ENCODE assay signal across 18 cellular contexts in the genomic region with DNA sequence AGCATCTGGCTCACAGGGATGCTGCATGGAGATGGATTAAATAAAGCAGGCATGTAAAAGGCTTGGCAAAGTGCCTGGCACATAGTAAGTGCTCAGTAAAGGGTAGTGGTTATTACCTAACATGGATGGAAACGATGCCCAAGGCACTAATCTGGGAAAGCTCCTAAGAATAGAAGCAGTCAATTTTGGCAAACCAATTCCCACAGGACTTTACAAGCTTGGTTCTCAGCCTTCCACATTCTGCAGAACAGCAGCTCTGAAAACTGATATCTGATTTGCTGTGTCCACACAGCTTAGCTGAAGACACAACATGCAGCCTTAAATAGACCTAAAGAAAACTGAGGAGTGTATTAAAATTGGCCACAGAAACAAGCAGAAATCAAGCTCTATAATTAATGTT.
"Had no signal": no experiment of that assay in that cellular context is flagged by ENCODE, and none has a peak within 500 bp of the region (broad histone marks: within the 10 kb centered on the region; RNA-seq: fewer than 3 reads in every experiment).

No MANE protein-coding gene starts in this region.

- DNase-seq: effector CD8-positive, alpha-beta T cell; heart left ventricle; hippocampal formation; mesendoderm; naive thymus-derived CD8-positive, alpha-beta T cell; posterior cingulate gyrus; sigmoid colon; small intestine; stimulated activated CD4-positive, alpha-beta T cell treated with anti-CD3 and anti-CD28 coated beads, Interleukin-12 subunit alpha, Interleukin-12 subunit beta, amount 100 ng/mL, for 4 hours; stimulated activated naive CD4-positive, alpha-beta T cell treated with Interleukin-2 at 50 U/mL for 16 hours; thyroid gland; upper lobe of left lung; uterus had no signal

- H3K4me3 ChIP-seq: coronary artery, dorsolateral prefrontal cortex, heart left ventricle, right atrium auricular region, sigmoid colon, suprapubic skin, thyroid gland, upper lobe of left lung, uterus had no signal

- H3K27ac ChIP-seq: coronary artery, heart left ventricle, neutrophil, right atrium auricular region, sigmoid colon, suprapubic skin, thyroid gland, upper lobe of left lung, uterus had no signal

- H3K36me3 ChIP-seq: heart left ventricle, neutrophil, right atrium auricular region, sigmoid colon, suprapubic skin, thyroid gland, upper lobe of left lung, uterus had no signal

- H3K4me1 ChIP-seq: heart left ventricle, right atrium auricular region, sigmoid colon, suprapubic skin, thyroid gland, upper lobe of left lung, uterus had no signal

- H3K9me3 ChIP-seq: heart left ventricle, neutrophil, right atrium auricular region, sigmoid colon, suprapubic skin, thyroid gland, upper lobe of left lung, uterus had no signal

- H3K27me3 ChIP-seq: dorsolateral prefrontal cortex, neutrophil, right atrium auricular region, sigmoid colon, suprapubic skin, thyroid gland, upper lobe of left lung, uterus had no signal
